In the genomic region with DNA sequence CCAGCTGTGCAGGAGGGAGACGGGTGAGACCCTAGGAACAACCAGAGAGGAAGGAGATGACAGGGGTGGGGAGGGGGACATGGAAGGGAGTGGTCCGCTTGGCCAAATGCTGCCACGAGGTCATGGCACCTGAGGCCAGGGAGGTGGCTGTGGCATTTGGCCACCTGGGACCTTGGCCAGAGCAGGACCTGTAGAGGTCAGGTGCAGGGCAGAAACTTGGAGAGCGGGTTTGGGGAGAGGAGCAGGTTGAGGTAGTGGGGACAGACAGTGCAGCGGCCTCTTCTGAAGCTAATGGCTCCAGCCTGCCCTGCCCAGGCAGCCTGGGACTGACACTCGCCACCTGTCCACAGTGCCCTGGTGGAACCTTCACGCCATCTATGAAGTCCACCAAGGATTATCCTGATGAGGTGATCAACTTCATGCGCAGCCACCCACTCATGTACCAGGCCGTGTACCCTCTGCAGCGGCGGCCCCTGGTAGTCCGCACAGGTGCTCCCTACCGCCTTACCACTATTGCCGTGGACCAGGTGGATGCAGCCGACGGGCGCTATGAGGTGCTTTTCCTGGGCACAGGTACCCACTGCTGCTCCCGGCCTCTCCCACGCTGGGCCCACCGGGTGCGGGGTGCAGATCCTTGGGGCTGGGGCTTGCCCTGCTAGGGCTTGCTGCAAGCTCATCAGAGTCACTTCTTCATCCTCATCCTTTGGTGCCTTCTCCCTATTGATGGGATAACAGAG, we compare ENCODE assay signal across 2 cellular contexts.
TF ChIP-seq lines count a peak whose summit lies in the region.

No MANE protein-coding gene starts in this region.

TF ChIP-seq in liver, 16 proteins besides CTCF, POLR2A, EP300 and RAD21:
- TF ChIP-seq, protein P1, sequence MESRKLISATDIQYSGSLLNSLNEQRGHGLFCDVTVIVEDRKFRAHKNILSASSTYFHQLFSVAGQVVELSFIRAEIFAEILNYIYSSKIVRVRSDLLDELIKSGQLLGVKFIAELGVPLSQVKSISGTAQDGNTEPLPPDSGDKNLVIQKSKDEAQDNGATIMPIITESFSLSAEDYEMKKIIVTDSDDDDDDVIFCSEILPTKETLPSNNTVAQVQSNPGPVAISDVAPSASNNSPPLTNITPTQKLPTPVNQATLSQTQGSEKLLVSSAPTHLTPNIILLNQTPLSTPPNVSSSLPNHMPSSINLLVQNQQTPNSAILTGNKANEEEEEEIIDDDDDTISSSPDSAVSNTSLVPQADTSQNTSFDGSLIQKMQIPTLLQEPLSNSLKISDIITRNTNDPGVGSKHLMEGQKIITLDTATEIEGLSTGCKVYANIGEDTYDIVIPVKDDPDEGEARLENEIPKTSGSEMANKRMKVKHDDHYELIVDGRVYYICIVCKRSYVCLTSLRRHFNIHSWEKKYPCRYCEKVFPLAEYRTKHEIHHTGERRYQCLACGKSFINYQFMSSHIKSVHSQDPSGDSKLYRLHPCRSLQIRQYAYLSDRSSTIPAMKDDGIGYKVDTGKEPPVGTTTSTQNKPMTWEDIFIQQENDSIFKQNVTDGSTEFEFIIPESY (IDR thresholded peaks at IDR 0.05), result no peak
- TF ChIP-seq MAX (IDR thresholded peaks at IDR 0.05), result no peak
- TF ChIP-seq FOXA2 (IDR thresholded peaks at IDR 0.05), result no peak
- TF ChIP-seq RXRA (IDR thresholded peaks at IDR 0.05), result peak; percentile 66 to 79
- TF ChIP-seq HNF4A (conservative IDR thresholded peaks at IDR 0.05), result peak in 1 of 2 donors; percentile 8
- TF ChIP-seq YY1 (IDR thresholded peaks at IDR 0.05), result no peak
TF ChIP-seq in liver: peak in this region for 2.

TF ChIP-seq in HepG2, 621 proteins besides CTCF, POLR2A, EP300 and RAD21:
- TF ChIP-seq, protein P2, sequence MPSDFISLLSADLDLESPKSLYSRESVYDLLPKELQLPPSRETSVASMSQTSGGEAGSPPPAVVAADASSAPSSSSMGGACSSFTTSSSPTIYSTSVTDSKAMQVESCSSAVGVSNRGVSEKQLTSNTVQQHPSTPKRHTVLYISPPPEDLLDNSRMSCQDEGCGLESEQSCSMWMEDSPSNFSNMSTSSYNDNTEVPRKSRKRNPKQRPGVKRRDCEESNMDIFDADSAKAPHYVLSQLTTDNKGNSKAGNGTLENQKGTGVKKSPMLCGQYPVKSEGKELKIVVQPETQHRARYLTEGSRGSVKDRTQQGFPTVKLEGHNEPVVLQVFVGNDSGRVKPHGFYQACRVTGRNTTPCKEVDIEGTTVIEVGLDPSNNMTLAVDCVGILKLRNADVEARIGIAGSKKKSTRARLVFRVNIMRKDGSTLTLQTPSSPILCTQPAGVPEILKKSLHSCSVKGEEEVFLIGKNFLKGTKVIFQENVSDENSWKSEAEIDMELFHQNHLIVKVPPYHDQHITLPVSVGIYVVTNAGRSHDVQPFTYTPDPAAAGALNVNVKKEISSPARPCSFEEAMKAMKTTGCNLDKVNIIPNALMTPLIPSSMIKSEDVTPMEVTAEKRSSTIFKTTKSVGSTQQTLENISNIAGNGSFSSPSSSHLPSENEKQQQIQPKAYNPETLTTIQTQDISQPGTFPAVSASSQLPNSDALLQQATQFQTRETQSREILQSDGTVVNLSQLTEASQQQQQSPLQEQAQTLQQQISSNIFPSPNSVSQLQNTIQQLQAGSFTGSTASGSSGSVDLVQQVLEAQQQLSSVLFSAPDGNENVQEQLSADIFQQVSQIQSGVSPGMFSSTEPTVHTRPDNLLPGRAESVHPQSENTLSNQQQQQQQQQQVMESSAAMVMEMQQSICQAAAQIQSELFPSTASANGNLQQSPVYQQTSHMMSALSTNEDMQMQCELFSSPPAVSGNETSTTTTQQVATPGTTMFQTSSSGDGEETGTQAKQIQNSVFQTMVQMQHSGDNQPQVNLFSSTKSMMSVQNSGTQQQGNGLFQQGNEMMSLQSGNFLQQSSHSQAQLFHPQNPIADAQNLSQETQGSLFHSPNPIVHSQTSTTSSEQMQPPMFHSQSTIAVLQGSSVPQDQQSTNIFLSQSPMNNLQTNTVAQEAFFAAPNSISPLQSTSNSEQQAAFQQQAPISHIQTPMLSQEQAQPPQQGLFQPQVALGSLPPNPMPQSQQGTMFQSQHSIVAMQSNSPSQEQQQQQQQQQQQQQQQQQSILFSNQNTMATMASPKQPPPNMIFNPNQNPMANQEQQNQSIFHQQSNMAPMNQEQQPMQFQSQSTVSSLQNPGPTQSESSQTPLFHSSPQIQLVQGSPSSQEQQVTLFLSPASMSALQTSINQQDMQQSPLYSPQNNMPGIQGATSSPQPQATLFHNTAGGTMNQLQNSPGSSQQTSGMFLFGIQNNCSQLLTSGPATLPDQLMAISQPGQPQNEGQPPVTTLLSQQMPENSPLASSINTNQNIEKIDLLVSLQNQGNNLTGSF (CRISPR knock-in tag; IDR thresholded peaks at IDR 0.05), result no peak
- TF ChIP-seq ZNF75D (CRISPR knock-in tag; IDR thresholded peaks at IDR 0.05; ENCODE audit: borderline replicate concordance), result no peak
- TF ChIP-seq, protein P3, sequence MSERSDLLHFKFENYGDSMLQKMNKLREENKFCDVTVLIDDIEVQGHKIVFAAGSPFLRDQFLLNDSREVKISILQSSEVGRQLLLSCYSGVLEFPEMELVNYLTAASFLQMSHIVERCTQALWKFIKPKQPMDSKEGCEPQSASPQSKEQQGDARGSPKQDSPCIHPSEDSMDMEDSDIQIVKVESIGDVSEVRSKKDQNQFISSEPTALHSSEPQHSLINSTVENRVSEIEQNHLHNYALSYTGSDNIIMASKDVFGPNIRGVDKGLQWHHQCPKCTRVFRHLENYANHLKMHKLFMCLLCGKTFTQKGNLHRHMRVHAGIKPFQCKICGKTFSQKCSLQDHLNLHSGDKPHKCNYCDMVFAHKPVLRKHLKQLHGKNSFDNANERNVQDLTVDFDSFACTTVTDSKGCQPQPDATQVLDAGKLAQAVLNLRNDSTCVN (CRISPR knock-in tag; IDR thresholded peaks at IDR 0.05; ENCODE audit: borderline replicate concordance), result no peak
- no peak for TF ChIP-seq ZNF614 (CRISPR knock-in tag; IDR thresholded peaks at IDR 0.05; ENCODE audit: borderline replicate concordance)
- no peak for TF ChIP-seq ATAD3A (CRISPR knock-in tag; IDR thresholded peaks at IDR 0.05)
- TF ChIP-seq EED (CRISPR knock-in tag; IDR thresholded peaks at IDR 0.05), result no peak
- no peak for TF ChIP-seq TARDBP (CRISPR knock-in tag; IDR thresholded peaks at IDR 0.05)
- TF ChIP-seq, protein P4, sequence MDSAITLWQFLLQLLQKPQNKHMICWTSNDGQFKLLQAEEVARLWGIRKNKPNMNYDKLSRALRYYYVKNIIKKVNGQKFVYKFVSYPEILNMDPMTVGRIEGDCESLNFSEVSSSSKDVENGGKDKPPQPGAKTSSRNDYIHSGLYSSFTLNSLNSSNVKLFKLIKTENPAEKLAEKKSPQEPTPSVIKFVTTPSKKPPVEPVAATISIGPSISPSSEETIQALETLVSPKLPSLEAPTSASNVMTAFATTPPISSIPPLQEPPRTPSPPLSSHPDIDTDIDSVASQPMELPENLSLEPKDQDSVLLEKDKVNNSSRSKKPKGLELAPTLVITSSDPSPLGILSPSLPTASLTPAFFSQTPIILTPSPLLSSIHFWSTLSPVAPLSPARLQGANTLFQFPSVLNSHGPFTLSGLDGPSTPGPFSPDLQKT (CRISPR knock-in tag; IDR thresholded peaks at IDR 0.05; ENCODE audit: borderline replicate concordance), result no peak
- TF ChIP-seq ZNF780A (CRISPR knock-in tag; IDR thresholded peaks at IDR 0.05), result no peak
- no peak for TF ChIP-seq HDAC6 (IDR thresholded peaks at IDR 0.05; ENCODE audit: low read depth, low read length)
